ENCODE assay signal across 8 cellular contexts in the genomic region with DNA sequence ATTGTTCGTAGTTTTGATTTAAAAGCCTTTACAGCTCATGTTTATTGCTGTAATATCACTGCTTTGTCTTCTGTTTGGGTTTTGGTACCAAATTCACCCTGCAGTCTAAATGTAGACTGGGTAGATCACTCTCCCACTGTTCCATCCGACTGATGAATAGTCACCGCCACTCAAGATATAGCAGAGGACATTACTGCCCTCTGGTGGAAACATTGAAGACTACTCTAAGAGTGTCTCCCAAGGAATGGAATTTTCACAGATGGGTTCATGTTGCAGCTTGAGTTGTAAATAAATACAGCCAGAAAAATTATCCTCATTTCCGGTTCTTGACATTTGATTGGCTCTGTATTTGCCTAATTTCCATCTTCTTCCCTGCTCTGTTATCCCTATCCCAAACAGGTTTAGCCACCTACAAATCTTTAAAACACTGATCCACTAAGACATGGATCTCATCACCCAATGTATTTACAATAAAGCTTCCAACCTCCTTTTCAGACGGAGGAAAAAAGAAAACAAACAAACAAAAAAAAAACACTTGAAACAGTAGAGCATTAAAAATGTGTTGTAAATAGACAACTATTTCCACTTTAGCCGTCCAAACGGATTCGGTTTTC.
DNase-seq lines count a peak whose midpoint lies in the region; FAIRE-seq and TF ChIP-seq lines count a peak whose summit lies in the region.

No MANE protein-coding gene starts in this region.

- H3K79me1 ChIP-seq in H1 (ENCODE audit: low read depth, low read length), result no peaks in the 10 kb centered on the region
- no peaks in the 10 kb centered on the region for H3K79me1 ChIP-seq in mesenchymal stem cell (replicated peaks; ENCODE audit: low read length, poor library complexity, severe bottlenecking)

- H3K9me3 ChIP-seq in H1 (ENCODE audit: insufficient read depth in 2 of 2, low read depth in 1 of 2, low read length in 1 of 2) (no peaks in the 10 kb centered on the region), mesenchymal stem cell (ENCODE audit: control insufficient read depth, low read length) (no peaks in the 10 kb centered on the region)

- TF ChIP-seq CTCF in AG04449 (IDR thresholded peaks at IDR 0.05; ENCODE audit: insufficient read depth, low read length, missing control alignments) (peak; percentile 18), GM12872 (IDR thresholded peaks at IDR 0.05; ENCODE audit: insufficient read depth, low read depth, low read length) (peak; percentile 69), KMS-11 (conservative IDR thresholded peaks at IDR 0.05; ENCODE audit: low read depth, low read length) (peak; percentile 86), H1 (IDR thresholded peaks at IDR 0.05; ENCODE audit: control extremely low read depth in 1 of 3, insufficient read depth in 1 of 3, low read depth in 1 of 3, low read length in 3 of 3) (peak in 2 of 3 experiments; percentile 74 to 79; a peak in 3 of 4 replicates)

- TF ChIP-seq EP300 in H1 (IDR thresholded peaks at IDR 0.05; ENCODE audit: borderline replicate concordance in 1 of 2, low read depth in 2 of 2, low read length in 2 of 2), result no peak

- H3K9ac ChIP-seq in KMS-11 (no peak overlapping the region), H1 (replicated peaks in 1 of 4; ENCODE audit: extremely low read depth in 1 of 4, low read depth in 3 of 4, low read length in 3 of 4) (no peak overlapping the region), mesenchymal stem cell (ENCODE audit: low read length) (peak overlapping the region; percentile 47)

- no peak overlapping the region for H2BK20ac ChIP-seq in H1 (ENCODE audit: low read length)

- H3K18ac ChIP-seq in H1 (ENCODE audit: extremely low read depth, low read length), result no peak overlapping the region
- H3K18ac ChIP-seq in mesenchymal stem cell (ENCODE audit: low read depth in 1 of 2, low read length in 2 of 2), result no peak overlapping the region

- H3K4ac ChIP-seq in H1 (replicated peaks; ENCODE audit: insufficient read length, low read depth, low read length) (no peak overlapping the region), mesenchymal stem cell (ENCODE audit: low read depth in 1 of 2, low read length in 2 of 2) (no peak overlapping the region)

- POLR2A ChIA-PET in AG04449 (lab: Yijun Ruan, JAX), result no interaction called here
- POLR2A ChIA-PET in H1 (lab: Charles Lee; ENCODE audit: partially characterized antibody), result no interaction called here

- H4K20me1 ChIP-seq in KMS-11 (ENCODE audit: insufficient read depth) (no peaks in the 10 kb centered on the region), H1 (replicated peaks in 1 of 2; ENCODE audit: control insufficient read depth in 1 of 2, insufficient read depth in 2 of 2, low read length in 2 of 2) (no peaks in the 10 kb centered on the region)

- H4K8ac ChIP-seq in H1 (ENCODE audit: extremely low read depth, insufficient read depth, low read length) (no peak overlapping the region), mesenchymal stem cell (ENCODE audit: low read length) (no peak overlapping the region)

- H2BK15ac ChIP-seq in H1 (ENCODE audit: low read length) (no peak overlapping the region), mesenchymal stem cell (ENCODE audit: low read depth, poor library complexity, severe bottlenecking) (no peak overlapping the region)

- no peak overlapping the region for H3K4me3 ChIP-seq in AG04449 (ENCODE audit: low read depth, low read length)
- no peak overlapping the region for H3K4me3 ChIP-seq in KMS-11 (IDR thresholded peaks at IDR 0.05; ENCODE audit: insufficient read depth, low read depth, low read length)
- H3K4me3 ChIP-seq in H1 (ENCODE audit: extremely low read depth in 1 of 4, insufficient read depth in 2 of 4, low read depth in 3 of 4, low read length in 4 of 4), result no peak overlapping the region
- H3K4me3 ChIP-seq in mesenchymal stem cell (ENCODE audit: insufficient read depth in 1 of 2, low read depth in 1 of 2, low read length in 2 of 2), result no peak overlapping the region

- no peak overlapping the region for H4K91ac ChIP-seq in H1 (replicated peaks; ENCODE audit: insufficient read length, low read length)
- H4K91ac ChIP-seq in mesenchymal stem cell (ENCODE audit: low read length), result no peak overlapping the region

- no peaks in the 10 kb centered on the region for H3K4me1 ChIP-seq in KMS-11 (ENCODE audit: low read depth, poor library complexity, severe bottlenecking)
- no peaks in the 10 kb centered on the region; a peak in 1 of 7 replicates for H3K4me1 ChIP-seq in H1 (replicated peaks in 1 of 4; ENCODE audit: control insufficient read depth in 3 of 4, insufficient read depth in 4 of 4, low read length in 3 of 4)
- no peaks in the 10 kb centered on the region for H3K4me1 ChIP-seq in mesenchymal stem cell (ENCODE audit: control insufficient read depth, insufficient read depth, low read depth, low read length)

- H3K56ac ChIP-seq in H1 (replicated peaks; ENCODE audit: insufficient read length, low read depth, low read length), result no peak overlapping the region

- no peak overlapping the region for H4K5ac ChIP-seq in H1 (ENCODE audit: insufficient read length, low read depth, low read length)

- DNase-seq in AG04449 (ENCODE audit: low read depth, low spot score) (no peak), HCEC 1CT (peak; percentile 45), RCC 7860 (ENCODE audit: low spot score) (peak; percentile 46), H1 (ENCODE audit: low read depth in 1 of 2, low spot score in 2 of 2) (no peak), mesenchymal stem cell (peak; percentile 71), activated gamma-delta T cell treated with Interleukin-2 at 50 U/mL for 16 hours (no peak)

- no peak overlapping the region for H2BK12ac ChIP-seq in H1 (ENCODE audit: low read depth, low read length)
- H2BK12ac ChIP-seq in mesenchymal stem cell (ENCODE audit: low read length in 2 of 2), result no peak overlapping the region

- H3K14ac ChIP-seq in H1 (ENCODE audit: insufficient read length), result no peak overlapping the region
- no peak overlapping the region for H3K14ac ChIP-seq in mesenchymal stem cell (ENCODE audit: low read length in 2 of 2)

- H3K36me3 ChIP-seq in KMS-11 (ENCODE audit: insufficient read depth) (no peaks in the 10 kb centered on the region), H1 (ENCODE audit: control insufficient read depth in 2 of 4, insufficient read depth in 4 of 4, low read length in 3 of 4) (no peaks in the 10 kb centered on the region), mesenchymal stem cell (ENCODE audit: control insufficient read depth in 1 of 2, insufficient read depth in 2 of 2, low read depth in 1 of 2, low read length in 2 of 2) (no peaks in the 10 kb centered on the region)

- CTCF ChIA-PET in AG04449 (lab: Yijun Ruan, JAX) (no interaction called here), H1 (lab: Charles Lee; ENCODE audit: partially characterized antibody) (interaction anchor here (0.6 to 3.8 kb wide), 37 partner anchors 8 to 761 kb away, joined by 3 to 26 read pairs (median 5); partner anchors contain the start of gene CPNE8)

- no peak overlapping the region for H2AFZ ChIP-seq in KMS-11 (ENCODE audit: low read depth)
- H2AFZ ChIP-seq in H1 (ENCODE audit: low read length), result 0 out of 2 replicates have a peak overlapping the region, but pooled peaks have one; percentile 36
- H2AFZ ChIP-seq in mesenchymal stem cell (ENCODE audit: low read depth, low read length), result no peak overlapping the region

- FAIRE-seq in RCC 7860 (lab: Jason Lieb, UNC) (peak; percentile 57), H1 (lab: Jason Lieb, UNC) (peak; percentile 87)

- H3K79me2 ChIP-seq in KMS-11 (ENCODE audit: insufficient read depth, low read depth), result no peaks in the 10 kb centered on the region
- H3K79me2 ChIP-seq in H1 (ENCODE audit: control insufficient read depth in 1 of 2, insufficient read depth in 2 of 2, low read length in 2 of 2), result no peaks in the 10 kb centered on the region

- H2BK120ac ChIP-seq in H1 (replicated peaks; ENCODE audit: low read depth, low read length) (no peak overlapping the region), mesenchymal stem cell (ENCODE audit: low read depth, low read length) (no peak overlapping the region)

- no peak for TF ChIP-seq POLR2A in H1 (IDR thresholded peaks at IDR 0.05; ENCODE audit: control extremely low read depth in 1 of 2, low read depth in 2 of 2, low read length in 2 of 2)

- no peak overlapping the region for H3K4me2 ChIP-seq in KMS-11
- no peak overlapping the region for H3K4me2 ChIP-seq in H1 (ENCODE audit: insufficient read depth in 1 of 2, low read depth in 2 of 2, low read length in 2 of 2)
- H3K4me2 ChIP-seq in mesenchymal stem cell (ENCODE audit: low read length, poor library complexity, severe bottlenecking), result no peak overlapping the region

- H3K27ac ChIP-seq in KMS-11 (no peak overlapping the region), H1 (ENCODE audit: low read depth, low read length) (no peak overlapping the region), mesenchymal stem cell (ENCODE audit: low read length, poor library complexity, severe bottlenecking) (no peak overlapping the region)

- H3K23ac ChIP-seq in H1 (ENCODE audit: insufficient read length) (no peak overlapping the region), mesenchymal stem cell (ENCODE audit: low read length in 2 of 2) (no peak overlapping the region)

- H3K27me3 ChIP-seq in KMS-11 (ENCODE audit: insufficient read depth, low read depth), result no peaks in the 10 kb centered on the region
- no peaks in the 10 kb centered on the region for H3K27me3 ChIP-seq in H1 (replicated peaks in 1 of 4; ENCODE audit: control insufficient read depth in 3 of 4, extremely low read depth in 1 of 4, insufficient read depth in 3 of 4, low read length in 3 of 4)
- H3K27me3 ChIP-seq in mesenchymal stem cell (ENCODE audit: control insufficient read depth in 1 of 2, insufficient read depth in 1 of 2, low read length in 2 of 2), result peaks cover 0 to 3% of the 10 kb centered on the region in 2 experiments

- no peak overlapping the region for H2BK5ac ChIP-seq in H1 (ENCODE audit: low read depth, low read length)
- no peak overlapping the region for H2BK5ac ChIP-seq in mesenchymal stem cell (ENCODE audit: low read depth, low read length, poor library complexity, severe bottlenecking)

- 56% methylated on average over 8 of the region's 8 CpGs; no CpG with 5 or more reads in 1 of the 2 experiments for WGBS in H1 (ENCODE audit: extremely low coverage in 1 of 2, insufficient coverage in 1 of 2, insufficient read length in 1 of 2, insufficient replicate concordance in 2 of 2, low coverage in 1 of 2, low lambda C conversion rate in 2 of 2, missing lambda C conversion rate in 1 of 2), 2 experiments
- WGBS in mesenchymal stem cell, result 47% methylated on average over 4 of the region's 8 CpGs

- H2AK5ac ChIP-seq in H1 (ENCODE audit: low read depth, low read length), result no peak overlapping the region
- no peak overlapping the region for H2AK5ac ChIP-seq in mesenchymal stem cell (ENCODE audit: low read length, severe bottlenecking)

- TF ChIP-seq RAD21 in H1 (IDR thresholded peaks at IDR 0.05 in 1 of 2, conservative IDR thresholded peaks at IDR 0.05 in 1 of 2; ENCODE audit: low read depth in 2 of 2, low read length in 2 of 2), result peak; percentile 93 to 95

- H3K23me2 ChIP-seq in H1 (ENCODE audit: low read depth, low read length), result no peaks in the 10 kb centered on the region

Comparison
In these comparisons a context has a peak if more than half of its experiments do, and no peak if none do; other contexts are left out.
1. DNase-seq: peak in HCEC 1CT (single experiment), RCC 7860 (single experiment) and mesenchymal stem cell (single experiment); none in AG04449 (single experiment), H1 (0 of 2) and activated gamma-delta T cell treated with Interleukin-2 at 50 U/mL for 16 hours (single experiment).
2. CTCF ChIP-seq: peak in every context shown above with its lines; median percentile 86 in KMS-11; 76 in H1; 69 in GM12872; 18 in AG04449.